Comparison of ENCODE assay signal across 8 cellular contexts in genomic region chr12:42144424-42145196, GRCh38. TPM values are rescaled to one million over a fixed set of nuclear protein-coding genes. Genes with fewer than 3 reads are reported as not detected.
DNase-seq lines count a peak whose midpoint lies in the region; ATAC-seq and TF ChIP-seq lines count a peak whose summit lies in the region.

A gene with protein sequence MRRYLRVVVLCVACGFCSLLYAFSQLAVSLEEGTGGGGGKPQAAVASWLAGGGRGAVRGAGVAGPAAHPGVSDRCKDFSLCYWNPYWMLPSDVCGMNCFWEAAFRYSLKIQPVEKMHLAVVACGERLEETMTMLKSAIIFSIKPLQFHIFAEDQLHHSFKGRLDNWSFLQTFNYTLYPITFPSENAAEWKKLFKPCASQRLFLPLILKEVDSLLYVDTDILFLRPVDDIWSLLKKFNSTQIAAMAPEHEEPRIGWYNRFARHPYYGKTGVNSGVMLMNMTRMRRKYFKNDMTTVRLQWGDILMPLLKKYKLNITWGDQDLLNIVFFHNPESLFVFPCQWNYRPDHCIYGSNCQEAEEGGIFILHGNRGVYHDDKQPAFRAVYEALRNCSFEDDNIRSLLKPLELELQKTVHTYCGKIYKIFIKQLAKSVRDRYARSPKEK (minus strand): TSS chr12:42144874. CDS start chr12:42144646, 228 bp downstream.

- peak within 1 kb of the TSS; percentile 18 for H2BK12ac ChIP-seq in trophoblast cell (ENCODE audit: low read length)

- H3K4me3 Mint-ChIP-seq in activated naive CD8-positive, alpha-beta T cell treated with anti-CD3 and anti-CD28 coated beads, Interleukin-2, amount 50 U/mL, for 24 hours = peak within 1 kb of the TSS; percentile 93

- H4K20me1 ChIP-seq in SU-DHL-6 (ENCODE audit: low read depth, low read length) = peaks cover 24% of the 10 kb centered on the region

- DNase-seq in GM12864 (ENCODE audit: low read depth) (peak; percentile 76), NCI-H1105 treated with DMSO at 0.1 percent for 48 hours (lab: John Stamatoyannopoulos, UW) (peak; percentile 94), cardiac muscle cell (ENCODE audit: low read depth in 1 of 2, low spot score in 1 of 2) (peak; percentile 95 to 98), trophoblast cell (peak; percentile 98), tibial nerve (ENCODE audit: low spot score in 2 of 2) (peak; percentile 75 to 80)
- DNase-seq in activated naive CD8-positive, alpha-beta T cell treated with anti-CD3 and anti-CD28 coated beads, Interleukin-2, amount 50 U/mL, for 24 hours = peak; percentile 89

- H3K9me2 ChIP-seq in SU-DHL-6 (replicated peaks; ENCODE audit: insufficient read depth, low read length) = no peaks in the 10 kb centered on the region

- H3K36me3 Mint-ChIP-seq in activated naive CD8-positive, alpha-beta T cell treated with anti-CD3 and anti-CD28 coated beads, Interleukin-2, amount 50 U/mL, for 24 hours (ENCODE audit: low read depth) = no peaks in the 10 kb centered on the region

- peak; percentile 57 to 85 for TF ChIP-seq POLR2A in tibial nerve (IDR thresholded peaks at IDR 0.05)

- H3K36me3 ChIP-seq in SU-DHL-6 (ENCODE audit: low read length) = no peaks in the 10 kb centered on the region
- no peaks in the 10 kb centered on the region for H3K36me3 ChIP-seq in cardiac muscle cell
- H3K36me3 ChIP-seq in trophoblast cell (ENCODE audit: control insufficient read depth in 1 of 2, insufficient read depth in 2 of 2, low read length in 2 of 2) = no peaks in the 10 kb centered on the region
- H3K36me3 ChIP-seq in tibial nerve = no peaks in the 10 kb centered on the region

- H3K9me3 ChIP-seq in SU-DHL-6 (ENCODE audit: insufficient read depth, low read length) (no peaks in the 10 kb centered on the region), cardiac muscle cell (ENCODE audit: low read depth) (no peaks in the 10 kb centered on the region), trophoblast cell (ENCODE audit: insufficient read depth, low read depth, low read length) (no peaks in the 10 kb centered on the region), tibial nerve (no peaks in the 10 kb centered on the region)

- H4K12ac ChIP-seq in trophoblast cell (ENCODE audit: low read depth, low read length) = peak within 1 kb of the TSS; percentile 45

- peaks cover 20% of the 10 kb centered on the region for H3K4me1 ChIP-seq in cardiac muscle cell (ENCODE audit: low read depth)
- H3K4me1 ChIP-seq in trophoblast cell (ENCODE audit: control insufficient read depth in 1 of 2, insufficient read depth in 2 of 2, low read length in 2 of 2) = peaks cover 0 to 5% of the 10 kb centered on the region in 2 experiments
- peaks cover 0 to 26% (median 5%) of the 10 kb centered on the region in 4 donors for H3K4me1 ChIP-seq in tibial nerve

- H3F3A ChIP-seq in SU-DHL-6 (ENCODE audit: insufficient read depth) = peaks cover 19% of the 10 kb centered on the region

- peak in 1 of 2 donors; percentile 92 for TF ChIP-seq EP300 in tibial nerve (IDR thresholded peaks at IDR 0.05)

- H3K4me2 ChIP-seq in SU-DHL-6 (ENCODE audit: low read depth, low read length, poor library complexity, severe bottlenecking) = peak within 1 kb of the TSS; percentile 81
- peak within 1 kb of the TSS; percentile 70 for H3K4me2 ChIP-seq in trophoblast cell (ENCODE audit: low read length)

- no peaks in the 10 kb centered on the region for H3K9me3 Mint-ChIP-seq in activated naive CD8-positive, alpha-beta T cell treated with anti-CD3 and anti-CD28 coated beads, Interleukin-2, amount 50 U/mL, for 24 hours

- H4K91ac ChIP-seq in trophoblast cell (ENCODE audit: low read depth, low read length) = peak within 1 kb of the TSS; percentile 58

- peak within 1 kb of the TSS; percentile 44 for H3K18ac ChIP-seq in trophoblast cell (ENCODE audit: low read length)

- H2BK120ac ChIP-seq in trophoblast cell (ENCODE audit: insufficient read depth, low read length, poor library complexity) = peak within 1 kb of the TSS; percentile 26

- H3K27ac ChIP-seq in SU-DHL-6 (ENCODE audit: low read depth, low read length) = peak within 1 kb of the TSS; percentile 41
- peak within 1 kb of the TSS; percentile 82 for H3K27ac ChIP-seq in cardiac muscle cell
- peak within 1 kb of the TSS; percentile 81 for H3K27ac ChIP-seq in trophoblast cell (ENCODE audit: low read depth, low read length)
- H3K27ac ChIP-seq in tibial nerve = peak within 1 kb of the TSS; percentile 70 to 89 (median 80)

- ATAC-seq in HG02642 (IDR thresholded peaks at IDR 0.05; ENCODE audit: poor library complexity, unreplicated experiment) = peak; percentile 96
- ATAC-seq in activated naive CD8-positive, alpha-beta T cell treated with anti-CD3 and anti-CD28 coated beads, Interleukin-2, amount 50 U/mL, for 24 hours = peak; percentile 93

- H3K9ac ChIP-seq in SU-DHL-6 (ENCODE audit: low read length) (peak within 1 kb of the TSS; percentile 69), trophoblast cell (ENCODE audit: low read length) (peak within 1 kb of the TSS; percentile 64)

- H3K4ac ChIP-seq in trophoblast cell (ENCODE audit: low read depth, low read length) = peak within 1 kb of the TSS; percentile 4

- H2BK5ac ChIP-seq in trophoblast cell (ENCODE audit: low read depth, low read length, poor library complexity) = peak within 1 kb of the TSS; percentile 58

- no peak within 1 kb of the TSS for H2AK5ac ChIP-seq in trophoblast cell (ENCODE audit: low read length)

- no peak within 1 kb of the TSS for H3K23ac ChIP-seq in trophoblast cell (ENCODE audit: low read length)

- H3K4me1 Mint-ChIP-seq in activated naive CD8-positive, alpha-beta T cell treated with anti-CD3 and anti-CD28 coated beads, Interleukin-2, amount 50 U/mL, for 24 hours = peaks cover 33% of the 10 kb centered on the region

- peak within 1 kb of the TSS; percentile 45 for H3K14ac ChIP-seq in trophoblast cell (ENCODE audit: low read length)

- peaks cover 43% of the 10 kb centered on the region for H3K79me2 ChIP-seq in SU-DHL-6 (ENCODE audit: insufficient read depth, low read length)
- peaks cover 6% of the 10 kb centered on the region for H3K79me2 ChIP-seq in trophoblast cell (ENCODE audit: control insufficient read depth, insufficient read depth, low read length, poor library complexity)

- H3K4me3 ChIP-seq in GM12864 (ENCODE audit: low read depth, low read length) (peak within 1 kb of the TSS; percentile 90), SU-DHL-6 (ENCODE audit: insufficient read depth, low read length, poor library complexity, severe bottlenecking) (peak within 1 kb of the TSS; percentile 87), cardiac muscle cell (peak within 1 kb of the TSS; percentile 50), trophoblast cell (ENCODE audit: low read depth, low read length) (peak within 1 kb of the TSS; percentile 97), tibial nerve (peak within 1 kb of the TSS; percentile 33 to 69 (median 67))

- H2AFZ ChIP-seq in SU-DHL-6 (ENCODE audit: low read depth, low read length, severe bottlenecking) = peak within 1 kb of the TSS; percentile 92
- H2AFZ ChIP-seq in trophoblast cell (ENCODE audit: insufficient read depth, low read length, poor library complexity) = peak within 1 kb of the TSS; percentile 80

- H3K27me3 ChIP-seq in SU-DHL-6 (ENCODE audit: low read length) = no peaks in the 10 kb centered on the region
- H3K27me3 ChIP-seq in cardiac muscle cell = no peaks in the 10 kb centered on the region
- H3K27me3 ChIP-seq in trophoblast cell (ENCODE audit: insufficient read depth, low read length) = no peaks in the 10 kb centered on the region
- no peaks in the 10 kb centered on the region for H3K27me3 ChIP-seq in tibial nerve

- peak within 1 kb of the TSS; percentile 60 for H4K8ac ChIP-seq in trophoblast cell (ENCODE audit: low read depth, low read length)

- H3K79me1 ChIP-seq in trophoblast cell (ENCODE audit: low read length) = peaks cover 7% of the 10 kb centered on the region

- no CpG with 5 or more reads among the region's 104 CpGs for WGBS in trophoblast cell (ENCODE audit: extremely low coverage, insufficient coverage, insufficient read length)
- WGBS in tibial nerve, 2 donors = 0 to 4% methylated on average over 26 to 55 of the region's 104 CpGs

- H3K27ac Mint-ChIP-seq in activated naive CD8-positive, alpha-beta T cell treated with anti-CD3 and anti-CD28 coated beads, Interleukin-2, amount 50 U/mL, for 24 hours = peak within 1 kb of the TSS; percentile 78

- TF ChIP-seq CTCF in GM12864 (IDR thresholded peaks at IDR 0.05; ENCODE audit: low read depth, low read length, missing control alignments) (no peak), SU-DHL-6 (IDR thresholded peaks at IDR 0.05; ENCODE audit: insufficient read depth, low read length, poor library complexity, severe bottlenecking) (no peak), cardiac muscle cell (IDR thresholded peaks at IDR 0.05; ENCODE audit: low read depth, low read length) (no peak), tibial nerve (IDR thresholded peaks at IDR 0.05) (peak in 2 of 5 experiments; percentile 11 to 21)

- no peaks in the 10 kb centered on the region for H3K27me3 Mint-ChIP-seq in activated naive CD8-positive, alpha-beta T cell treated with anti-CD3 and anti-CD28 coated beads, Interleukin-2, amount 50 U/mL, for 24 hours

RNA-seq across cellular contexts. Expression of the gene that starts here (rescaled TPM):
- total RNA-seq in cardiac muscle cell (9.4 and 15.6 TPM in 2 replicates), tibial nerve (10 to 100 TPM; 14.7 to 25.3 (median 22.8) TPM)
- polyA plus RNA-seq in cardiac muscle cell = 6.9 and 8.7 TPM in 2 replicates
- polyA plus RNA-seq in trophoblast cell (2013) = 10.9 and 11.5 TPM in 2 replicates

Comparison
In these comparisons a context has a peak if more than half of its experiments do, and no peak if none do; other contexts are left out.
1. Peak in every context shown above with its lines: DNase-seq, ATAC-seq, H3K4me3 ChIP-seq and H3K27ac ChIP-seq.